Comparison of ENCODE assay signal across 8 cellular contexts in the genomic region with DNA sequence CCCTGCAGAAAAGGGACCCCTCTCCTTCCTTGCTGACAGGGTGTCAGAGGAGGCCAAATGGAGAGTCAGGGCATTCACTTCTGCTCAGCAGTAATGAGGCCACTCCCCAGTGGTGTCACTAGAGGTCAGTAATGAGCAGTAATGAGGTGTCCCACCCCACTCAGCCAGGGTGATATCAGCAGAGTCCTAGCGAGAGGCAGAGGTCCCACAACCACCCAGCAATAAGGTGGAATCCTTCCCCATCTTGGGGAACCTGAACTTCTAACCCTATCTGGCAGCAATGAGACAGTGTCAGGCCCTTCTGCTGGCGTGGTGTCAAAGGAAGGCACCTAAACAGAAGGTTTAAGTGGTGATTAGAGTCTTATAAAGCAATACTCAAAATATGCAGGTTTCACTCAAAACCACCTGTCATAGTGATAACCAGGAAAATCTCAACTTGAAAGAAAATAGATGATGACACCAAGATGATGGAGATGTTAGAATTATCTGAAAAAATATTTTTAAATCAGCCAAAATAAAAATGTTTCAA. TPM values are rescaled to one million over a fixed set of nuclear protein-coding genes. Genes with fewer than 3 reads are reported as not detected.
DNase-seq lines count a peak whose midpoint lies in the region; ATAC-seq and TF ChIP-seq lines count a peak whose summit lies in the region.

No MANE protein-coding gene starts in this region.

- no peaks in the 10 kb centered on the region for H3K36me3 Mint-ChIP-seq in T-helper 17 cell (ENCODE audit: low read depth)
- no peaks in the 10 kb centered on the region for H3K36me3 Mint-ChIP-seq in central memory CD8-positive, alpha-beta T cell (ENCODE audit: insufficient read depth)

- peak; percentile 56 for DNase-seq in NK-92 treated with Interleukin-12 subunit alpha and Interleukin-12 subunit beta, amount 100 ng/mL, for 24 hours (lab: John Stamatoyannopoulos, UW)
- DNase-seq in NK-92 (lab: John Stamatoyannopoulos, UW; ENCODE audit: unreplicated experiment) (no peak), HuH-7 (ENCODE audit: low spot score) (peak; percentile 87), T-helper 17 cell (peak in 1 of 3 donors; percentile 24), lung (ENCODE audit: low spot score) (peak; percentile 65), uterus (no peak)
- DNase-seq in central memory CD8-positive, alpha-beta T cell (ENCODE audit: low spot score in 2 of 2), result peak in 1 of 2 donors; percentile 43

- intact Hi-C loops in uterus (cut with DNase I; ENCODE audit: low total_unique reads), result no loop called here

- H3K9me3 ChIP-seq in T-helper 17 cell (ENCODE audit: control insufficient read depth, low read length, poor library complexity, severe bottlenecking) (peaks cover under 1% of the 10 kb centered on the region), lung (ENCODE audit: control insufficient read depth in 2 of 2, insufficient read depth in 1 of 2, low read length in 1 of 2) (peaks cover 0 to 2% of the 10 kb centered on the region in 2 donors), uterus (no peaks in the 10 kb centered on the region)

- no peak overlapping the region for H3K4me3 Mint-ChIP-seq in T-helper 17 cell
- H3K4me3 Mint-ChIP-seq in central memory CD8-positive, alpha-beta T cell, result no peak overlapping the region

- H3K4me3 ChIP-seq in lung, result no peak overlapping the region
- no peak overlapping the region for H3K4me3 ChIP-seq in uterus

- H3K27me3 Mint-ChIP-seq in T-helper 17 cell, result peaks cover 33% of the 10 kb centered on the region
- peaks cover 64% of the 10 kb centered on the region for H3K27me3 Mint-ChIP-seq in central memory CD8-positive, alpha-beta T cell

- H3K27me3 ChIP-seq in lung (ENCODE audit: control insufficient read depth, insufficient read depth), result no peaks in the 10 kb centered on the region
- no peaks in the 10 kb centered on the region for H3K27me3 ChIP-seq in uterus

- ATAC-seq in GM21786 (IDR thresholded peaks at IDR 0.05; ENCODE audit: unreplicated experiment) (peak; percentile 99), T-helper 17 cell (peak; percentile 100), lung (ENCODE audit: insufficient read depth, low FRiP score) (peak; percentile 91)
- peak; percentile 93 for ATAC-seq in central memory CD8-positive, alpha-beta T cell (replicated peaks; ENCODE audit: extremely low read depth, poor library complexity, severe bottlenecking)

- peaks cover 2% of the 10 kb centered on the region for H3K4me1 Mint-ChIP-seq in T-helper 17 cell
- peaks cover 10% of the 10 kb centered on the region for H3K4me1 Mint-ChIP-seq in central memory CD8-positive, alpha-beta T cell

- TF ChIP-seq CTCF in lung (IDR thresholded peaks at IDR 0.05; ENCODE audit: control extremely low read depth, extremely low read depth) (peak; percentile 48), uterus (IDR thresholded peaks at IDR 0.05) (peak in 3 of 4 experiments; percentile 26 to 43 (median 42))

- H3K27ac ChIP-seq in lung (ENCODE audit: low read depth in 1 of 2, low read length in 1 of 2), result no peak overlapping the region
- no peak overlapping the region for H3K27ac ChIP-seq in uterus

- WGBS in lung, 2 donors, result 25 to 27% methylated on average over 2 of the region's 2 CpGs

- H3K27ac Mint-ChIP-seq in T-helper 17 cell, result no peak overlapping the region
- H3K27ac Mint-ChIP-seq in central memory CD8-positive, alpha-beta T cell (ENCODE audit: low read depth), result no peak overlapping the region

- H3K4me1 ChIP-seq in lung (ENCODE audit: control insufficient read depth in 2 of 2, insufficient read depth in 2 of 2, low read length in 2 of 2), result no peaks in the 10 kb centered on the region
- H3K4me1 ChIP-seq in uterus, result no peaks in the 10 kb centered on the region

- peaks cover 13% of the 10 kb centered on the region for H3K9me3 Mint-ChIP-seq in central memory CD8-positive, alpha-beta T cell

- H3K36me3 ChIP-seq in lung (ENCODE audit: control insufficient read depth in 2 of 2, insufficient read depth in 2 of 2, low read length in 2 of 2), result no peaks in the 10 kb centered on the region
- H3K36me3 ChIP-seq in uterus, result no peaks in the 10 kb centered on the region

- TF ChIP-seq POLR2A in uterus (IDR thresholded peaks at IDR 0.05), result no peak

RNA-seq across cellular contexts. Expression of a gene that starts 12.9 kb away (rescaled TPM):
- total RNA-seq in T-helper 17 cell (not detected), lung (10 to 100 TPM in 1 of 2 donors, 1 to 10 TPM in 1; 3.9 to 23.0 TPM), uterus (1 to 10 TPM in 1 of 4 donors, under 1 TPM in 1, not detected in 2; 0.55 to 4.6 TPM)
- under 1 TPM; 0.49 to 0.71 TPM for polyA plus RNA-seq in lung

Comparison
In these comparisons a context has a peak if more than half of its experiments do, and no peak if none do; other contexts are left out.
1. DNase-seq: peak in NK-92 treated with Interleukin-12 subunit alpha and Interleukin-12 subunit beta, amount 100 ng/mL, for 24 hours (single experiment), HuH-7 (single experiment) and lung (single experiment); none in NK-92 (single experiment) and uterus (0 of 2).
2. Peak in every context shown above with its lines, with median percentiles within 50 percentile points of each other: ATAC-seq.